1 cellular context compared by ENCODE assay signal in genomic region chr6:116666869-116667268, GRCh38.
TF ChIP-seq lines count a peak whose summit lies in the region.

No MANE protein-coding gene starts in this region.

TF ChIP-seq in GM12878, 131 proteins besides CTCF, POLR2A, EP300 and RAD21 (continued from another document):
- 0 out of 2 replicates have a peak, but pooled peaks have one; percentile 31 for TF ChIP-seq GABPA (IDR thresholded peaks at IDR 0.05; ENCODE audit: low read depth)
- TF ChIP-seq ATF2 (IDR thresholded peaks at IDR 0.05; ENCODE audit: low read length) = peak; percentile 57; the same call in 1 of the 2 replicates
- TF ChIP-seq BRCA1 (IDR thresholded peaks at IDR 0.05; ENCODE audit: low read depth, low read length) = no peak
